1 cellular context compared by ENCODE assay signal in genomic region chr1:42333662-42334239, GRCh38.
TF ChIP-seq lines count a peak whose summit lies in the region.

No MANE protein-coding gene starts in this region.

TF ChIP-seq in endothelial cell of umbilical vein, 7 proteins besides CTCF, POLR2A, EP300 and RAD21:
- no peak for TF ChIP-seq MYC (IDR thresholded peaks at IDR 0.05; ENCODE audit: low read depth, low read length)
TF ChIP-seq in endothelial cell of umbilical vein: peak in this region for 0.
